In genomic region chr20:36235892-36236785, GRCh38 we compare ENCODE assay signal across 1 cellular context.
A peak's percentile ranks its signal among the peaks of the same experiment; 100 is the strongest.
TF ChIP-seq lines count a peak whose summit lies in the region.

TSS of gene AAR2 (plus strand) at chr20:36236478. CDS start at chr20:36239869, 3,391 bp downstream.

TF ChIP-seq in HepG2, 621 proteins besides CTCF, POLR2A, EP300 and RAD21 (continued from another document and continues in another):
- TF ChIP-seq ZNF691 (CRISPR knock-in tag; IDR thresholded peaks at IDR 0.05; ENCODE audit: borderline replicate concordance, low read depth) (peak; percentile 97; the same call in 1 of the 2 replicates), YY1 (IDR thresholded peaks at IDR 0.05; ENCODE audit: insufficient read depth, insufficient replicate concordance, low read depth, low read length) (peak; percentile 88), FOSL1 (CRISPR knock-in tag; IDR thresholded peaks at IDR 0.05; ENCODE audit: borderline replicate concordance) (no peak; the same call in 1 of the 2 replicates), ZNF878 (CRISPR knock-in tag; IDR thresholded peaks at IDR 0.05) (peak; percentile 94), ZNF282 (IDR thresholded peaks at IDR 0.05; ENCODE audit: partially characterized antibody) (no peak), ZNF251 (CRISPR knock-in tag; IDR thresholded peaks at IDR 0.05) (no peak; the same call in 1 of the 2 replicates), ZNF709 (CRISPR knock-in tag; IDR thresholded peaks at IDR 0.05) (peak; percentile 88), ZNF564 (CRISPR knock-in tag; IDR thresholded peaks at IDR 0.05) (peak; percentile 83), PCBP1 (IDR thresholded peaks at IDR 0.05; ENCODE audit: borderline replicate concordance, low read depth, low read length) (peak; percentile 96), BORCS8-MEF2B (CRISPR knock-in tag; IDR thresholded peaks at IDR 0.05) (peak; percentile 87), ZNF143 (CRISPR knock-in tag; IDR thresholded peaks at IDR 0.05) (peak; percentile 76; the same call in 1 of the 2 replicates), PPARG (CRISPR knock-in tag; conservative IDR thresholded peaks at IDR 0.05) (peak; percentile 86), ELF1 (CRISPR knock-in tag; IDR thresholded peaks at IDR 0.05) (peak; percentile 95), POLR2AphosphoS2 (IDR thresholded peaks at IDR 0.05; ENCODE audit: low read depth, low read length) (no peak), GATAD2A (CRISPR knock-in tag; IDR thresholded peaks at IDR 0.05) (peak; percentile 93), XBP1 (CRISPR knock-in tag; IDR thresholded peaks at IDR 0.05) (peak; percentile 26; the same call in 1 of the 2 replicates), MTF1 (CRISPR knock-in tag; IDR thresholded peaks at IDR 0.05) (peak; percentile 91; the same call in 1 of the 2 replicates), TFDP1 (CRISPR knock-in tag; IDR thresholded peaks at IDR 0.05; ENCODE audit: borderline replicate concordance) (peak; percentile 85; the same call in 1 of the 2 replicates), ATRX (CRISPR knock-in tag; IDR thresholded peaks at IDR 0.05; ENCODE audit: borderline replicate concordance) (no peak), KDM5B (CRISPR knock-in tag; IDR thresholded peaks at IDR 0.05; ENCODE audit: borderline replicate concordance) (peak; percentile 99), TSC22D2 (CRISPR knock-in tag; IDR thresholded peaks at IDR 0.05; ENCODE audit: borderline replicate concordance) (peak; percentile 87; the same call in 1 of the 2 replicates), SPEN (CRISPR knock-in tag; IDR thresholded peaks at IDR 0.05; ENCODE audit: low read depth) (peak; percentile 100), ZNF777 (CRISPR knock-in tag; IDR thresholded peaks at IDR 0.05) (peak; percentile 98), ZSCAN9 (CRISPR knock-in tag; IDR thresholded peaks at IDR 0.05; ENCODE audit: borderline replicate concordance) (peak; percentile 96), DPF2 (CRISPR knock-in tag; IDR thresholded peaks at IDR 0.05; ENCODE audit: borderline replicate concordance, low read depth) (no peak), IKZF1 (IDR thresholded peaks at IDR 0.05) (no peak), HMGXB3 (CRISPR knock-in tag; IDR thresholded peaks at IDR 0.05; ENCODE audit: borderline replicate concordance) (peak; percentile 91), ZNF737 (CRISPR knock-in tag; IDR thresholded peaks at IDR 0.05; ENCODE audit: borderline replicate concordance) (peak; percentile 69; the same call in 1 of the 2 replicates), ATF4 (CRISPR knock-in tag; IDR thresholded peaks at IDR 0.05) (peak in 1 of 2 experiments; percentile 84; a peak in 2 of 4 replicates), HMG20B (CRISPR knock-in tag; conservative IDR thresholded peaks at IDR 0.05) (peak; percentile 74; the same call in 1 of the 2 replicates), ZNF83 (CRISPR knock-in tag; IDR thresholded peaks at IDR 0.05; ENCODE audit: borderline replicate concordance) (peak; percentile 96), ZNF124 (CRISPR knock-in tag; IDR thresholded peaks at IDR 0.05) (peak; percentile 99), ZBTB38 (CRISPR knock-in tag; IDR thresholded peaks at IDR 0.05) (peak; percentile 97)
- TF ChIP-seq, protein P1, sequence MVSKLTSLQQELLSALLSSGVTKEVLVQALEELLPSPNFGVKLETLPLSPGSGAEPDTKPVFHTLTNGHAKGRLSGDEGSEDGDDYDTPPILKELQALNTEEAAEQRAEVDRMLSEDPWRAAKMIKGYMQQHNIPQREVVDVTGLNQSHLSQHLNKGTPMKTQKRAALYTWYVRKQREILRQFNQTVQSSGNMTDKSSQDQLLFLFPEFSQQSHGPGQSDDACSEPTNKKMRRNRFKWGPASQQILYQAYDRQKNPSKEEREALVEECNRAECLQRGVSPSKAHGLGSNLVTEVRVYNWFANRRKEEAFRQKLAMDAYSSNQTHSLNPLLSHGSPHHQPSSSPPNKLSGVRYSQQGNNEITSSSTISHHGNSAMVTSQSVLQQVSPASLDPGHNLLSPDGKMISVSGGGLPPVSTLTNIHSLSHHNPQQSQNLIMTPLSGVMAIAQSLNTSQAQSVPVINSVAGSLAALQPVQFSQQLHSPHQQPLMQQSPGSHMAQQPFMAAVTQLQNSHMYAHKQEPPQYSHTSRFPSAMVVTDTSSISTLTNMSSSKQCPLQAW (CRISPR knock-in tag; IDR thresholded peaks at IDR 0.05) = peak; percentile 97
- TF ChIP-seq, protein P2, sequence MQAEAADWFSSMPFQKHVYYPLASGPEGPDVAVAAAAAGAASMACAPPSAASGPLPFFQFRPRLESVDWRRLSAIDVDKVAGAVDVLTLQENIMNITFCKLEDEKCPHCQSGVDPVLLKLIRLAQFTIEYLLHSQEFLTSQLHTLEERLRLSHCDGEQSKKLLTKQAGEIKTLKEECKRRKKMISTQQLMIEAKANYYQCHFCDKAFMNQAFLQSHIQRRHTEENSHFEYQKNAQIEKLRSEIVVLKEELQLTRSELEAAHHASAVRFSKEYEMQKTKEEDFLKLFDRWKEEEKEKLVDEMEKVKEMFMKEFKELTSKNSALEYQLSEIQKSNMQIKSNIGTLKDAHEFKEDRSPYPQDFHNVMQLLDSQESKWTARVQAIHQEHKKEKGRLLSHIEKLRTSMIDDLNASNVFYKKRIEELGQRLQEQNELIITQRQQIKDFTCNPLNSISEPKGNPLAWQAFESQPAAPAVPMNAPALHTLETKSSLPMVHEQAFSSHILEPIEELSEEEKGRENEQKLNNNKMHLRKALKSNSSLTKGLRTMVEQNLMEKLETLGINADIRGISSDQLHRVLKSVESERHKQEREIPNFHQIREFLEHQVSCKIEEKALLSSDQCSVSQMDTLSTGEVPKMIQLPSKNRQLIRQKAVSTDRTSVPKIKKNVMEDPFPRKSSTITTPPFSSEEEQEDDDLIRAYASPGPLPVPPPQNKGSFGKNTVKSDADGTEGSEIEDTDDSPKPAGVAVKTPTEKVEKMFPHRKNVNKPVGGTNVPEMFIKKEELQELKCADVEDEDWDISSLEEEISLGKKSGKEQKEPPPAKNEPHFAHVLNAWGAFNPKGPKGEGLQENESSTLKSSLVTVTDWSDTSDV (CRISPR knock-in tag; IDR thresholded peaks at IDR 0.05) = peak; percentile 99
- TF ChIP-seq, protein P3, sequence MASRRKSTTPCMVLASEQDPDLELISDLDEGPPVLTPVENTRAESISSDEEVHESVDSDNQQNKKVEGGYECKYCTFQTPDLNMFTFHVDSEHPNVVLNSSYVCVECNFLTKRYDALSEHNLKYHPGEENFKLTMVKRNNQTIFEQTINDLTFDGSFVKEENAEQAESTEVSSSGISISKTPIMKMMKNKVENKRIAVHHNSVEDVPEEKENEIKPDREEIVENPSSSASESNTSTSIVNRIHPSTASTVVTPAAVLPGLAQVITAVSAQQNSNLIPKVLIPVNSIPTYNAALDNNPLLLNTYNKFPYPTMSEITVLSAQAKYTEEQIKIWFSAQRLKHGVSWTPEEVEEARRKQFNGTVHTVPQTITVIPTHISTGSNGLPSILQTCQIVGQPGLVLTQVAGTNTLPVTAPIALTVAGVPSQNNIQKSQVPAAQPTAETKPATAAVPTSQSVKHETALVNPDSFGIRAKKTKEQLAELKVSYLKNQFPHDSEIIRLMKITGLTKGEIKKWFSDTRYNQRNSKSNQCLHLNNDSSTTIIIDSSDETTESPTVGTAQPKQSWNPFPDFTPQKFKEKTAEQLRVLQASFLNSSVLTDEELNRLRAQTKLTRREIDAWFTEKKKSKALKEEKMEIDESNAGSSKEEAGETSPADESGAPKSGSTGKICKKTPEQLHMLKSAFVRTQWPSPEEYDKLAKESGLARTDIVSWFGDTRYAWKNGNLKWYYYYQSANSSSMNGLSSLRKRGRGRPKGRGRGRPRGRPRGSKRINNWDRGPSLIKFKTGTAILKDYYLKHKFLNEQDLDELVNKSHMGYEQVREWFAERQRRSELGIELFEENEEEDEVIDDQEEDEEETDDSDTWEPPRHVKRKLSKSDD (CRISPR knock-in tag; IDR thresholded peaks at IDR 0.05; ENCODE audit: low read depth) = no peak
- TF ChIP-seq, protein P4, sequence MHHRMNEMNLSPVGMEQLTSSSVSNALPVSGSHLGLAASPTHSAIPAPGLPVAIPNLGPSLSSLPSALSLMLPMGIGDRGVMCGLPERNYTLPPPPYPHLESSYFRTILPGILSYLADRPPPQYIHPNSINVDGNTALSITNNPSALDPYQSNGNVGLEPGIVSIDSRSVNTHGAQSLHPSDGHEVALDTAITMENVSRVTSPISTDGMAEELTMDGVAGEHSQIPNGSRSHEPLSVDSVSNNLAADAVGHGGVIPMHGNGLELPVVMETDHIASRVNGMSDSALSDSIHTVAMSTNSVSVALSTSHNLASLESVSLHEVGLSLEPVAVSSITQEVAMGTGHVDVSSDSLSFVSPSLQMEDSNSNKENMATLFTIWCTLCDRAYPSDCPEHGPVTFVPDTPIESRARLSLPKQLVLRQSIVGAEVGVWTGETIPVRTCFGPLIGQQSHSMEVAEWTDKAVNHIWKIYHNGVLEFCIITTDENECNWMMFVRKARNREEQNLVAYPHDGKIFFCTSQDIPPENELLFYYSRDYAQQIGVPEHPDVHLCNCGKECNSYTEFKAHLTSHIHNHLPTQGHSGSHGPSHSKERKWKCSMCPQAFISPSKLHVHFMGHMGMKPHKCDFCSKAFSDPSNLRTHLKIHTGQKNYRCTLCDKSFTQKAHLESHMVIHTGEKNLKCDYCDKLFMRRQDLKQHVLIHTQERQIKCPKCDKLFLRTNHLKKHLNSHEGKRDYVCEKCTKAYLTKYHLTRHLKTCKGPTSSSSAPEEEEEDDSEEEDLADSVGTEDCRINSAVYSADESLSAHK (CRISPR knock-in tag; IDR thresholded peaks at IDR 0.05; ENCODE audit: borderline replicate concordance) = 0 out of 2 replicates have a peak, but pooled peaks have one; percentile 76
- TF ChIP-seq, protein P5, sequence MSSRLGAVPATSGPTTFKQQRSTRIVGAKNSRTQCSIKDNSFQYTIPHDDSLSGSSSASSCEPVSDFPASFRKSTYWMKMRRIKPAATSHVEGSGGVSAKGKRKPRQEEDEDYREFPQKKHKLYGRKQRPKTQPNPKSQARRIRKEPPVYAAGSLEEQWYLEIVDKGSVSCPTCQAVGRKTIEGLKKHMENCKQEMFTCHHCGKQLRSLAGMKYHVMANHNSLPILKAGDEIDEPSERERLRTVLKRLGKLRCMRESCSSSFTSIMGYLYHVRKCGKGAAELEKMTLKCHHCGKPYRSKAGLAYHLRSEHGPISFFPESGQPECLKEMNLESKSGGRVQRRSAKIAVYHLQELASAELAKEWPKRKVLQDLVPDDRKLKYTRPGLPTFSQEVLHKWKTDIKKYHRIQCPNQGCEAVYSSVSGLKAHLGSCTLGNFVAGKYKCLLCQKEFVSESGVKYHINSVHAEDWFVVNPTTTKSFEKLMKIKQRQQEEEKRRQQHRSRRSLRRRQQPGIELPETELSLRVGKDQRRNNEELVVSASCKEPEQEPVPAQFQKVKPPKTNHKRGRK (CRISPR knock-in tag; IDR thresholded peaks at IDR 0.05) = no peak
- TF ChIP-seq, protein P6, sequence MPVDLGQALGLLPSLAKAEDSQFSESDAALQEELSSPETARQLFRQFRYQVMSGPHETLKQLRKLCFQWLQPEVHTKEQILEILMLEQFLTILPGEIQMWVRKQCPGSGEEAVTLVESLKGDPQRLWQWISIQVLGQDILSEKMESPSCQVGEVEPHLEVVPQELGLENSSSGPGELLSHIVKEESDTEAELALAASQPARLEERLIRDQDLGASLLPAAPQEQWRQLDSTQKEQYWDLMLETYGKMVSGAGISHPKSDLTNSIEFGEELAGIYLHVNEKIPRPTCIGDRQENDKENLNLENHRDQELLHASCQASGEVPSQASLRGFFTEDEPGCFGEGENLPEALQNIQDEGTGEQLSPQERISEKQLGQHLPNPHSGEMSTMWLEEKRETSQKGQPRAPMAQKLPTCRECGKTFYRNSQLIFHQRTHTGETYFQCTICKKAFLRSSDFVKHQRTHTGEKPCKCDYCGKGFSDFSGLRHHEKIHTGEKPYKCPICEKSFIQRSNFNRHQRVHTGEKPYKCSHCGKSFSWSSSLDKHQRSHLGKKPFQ (CRISPR knock-in tag; IDR thresholded peaks at IDR 0.05; ENCODE audit: insufficient replicate concordance) = peak; percentile 90
